In genomic region chr11:43367382-43368178, GRCh38 we compare ENCODE assay signal across 13 cellular contexts. TPM values are rescaled to one million over a fixed set of nuclear protein-coding genes. Genes with fewer than 3 reads are reported as not detected.
DNase-seq lines count a peak whose midpoint lies in the region; ATAC-seq and TF ChIP-seq lines count a peak whose summit lies in the region.
"Had no signal": no experiment of that assay in that cellular context is flagged by ENCODE, and none has a peak within 500 bp of the region (broad histone marks: within the 10 kb centered on the region; RNA-seq: fewer than 3 reads in every experiment).

No MANE protein-coding gene starts in this region.

- H3K4me3 Mint-ChIP-seq in progenitor cell of endocrine pancreas (ENCODE audit: low read depth): no peak overlapping the region
- H3K4me3 Mint-ChIP-seq: mesothelial cell of epicardium had no signal

- no peaks in the 10 kb centered on the region for H3K9me3 Mint-ChIP-seq in progenitor cell of endocrine pancreas (ENCODE audit: low read depth)
- H3K9me3 Mint-ChIP-seq: mesothelial cell of epicardium had no signal

- H3K27ac ChIP-seq in effector memory CD4-positive, alpha-beta T cell (ENCODE audit: insufficient read depth, low read length, poor library complexity, severe bottlenecking): no peak overlapping the region
- H3K27ac ChIP-seq: stomach had no signal

- TF ChIP-seq CTCF in cardiac fibroblast (IDR thresholded peaks at IDR 0.05; ENCODE audit: low read depth, low read length): no peak
- no peak for TF ChIP-seq CTCF in progenitor cell of endocrine pancreas (IDR thresholded peaks at IDR 0.05; ENCODE audit: unreplicated experiment)

- H3K27me3 ChIP-seq in effector memory CD4-positive, alpha-beta T cell (replicated peaks; ENCODE audit: control insufficient read depth, insufficient read depth, low read length, poor library complexity, severe bottlenecking): no peaks in the 10 kb centered on the region
- H3K27me3 ChIP-seq: stomach had no signal

- H3K9me3 ChIP-seq in effector memory CD4-positive, alpha-beta T cell (ENCODE audit: control insufficient read depth, low read length): no peaks in the 10 kb centered on the region
- H3K9me3 ChIP-seq: stomach had no signal

- no peak overlapping the region for H3K4me3 ChIP-seq in cardiac fibroblast (replicated peaks in 1 of 2; ENCODE audit: low read depth in 2 of 2, low read length in 2 of 2)
- no peak overlapping the region for H3K4me3 ChIP-seq in effector memory CD4-positive, alpha-beta T cell (ENCODE audit: insufficient read depth, low read depth, low read length, poor library complexity, severe bottlenecking)
- H3K4me3 ChIP-seq: stomach had no signal

- H3K4me1 Mint-ChIP-seq in progenitor cell of endocrine pancreas (ENCODE audit: low read depth): peaks cover 16% of the 10 kb centered on the region

- H3K27ac Mint-ChIP-seq in progenitor cell of endocrine pancreas: peak overlapping the region; percentile 12
- H3K27ac Mint-ChIP-seq: mesothelial cell of epicardium had no signal

- no peaks in the 10 kb centered on the region for H3K27me3 Mint-ChIP-seq in progenitor cell of endocrine pancreas

- no peaks in the 10 kb centered on the region for H3K4me1 ChIP-seq in effector memory CD4-positive, alpha-beta T cell (ENCODE audit: control insufficient read depth, insufficient read depth, low read length, poor library complexity, severe bottlenecking)

- H3K36me3 ChIP-seq in effector memory CD4-positive, alpha-beta T cell (ENCODE audit: control insufficient read depth, insufficient read depth, low read length): peaks cover 3% of the 10 kb centered on the region

- H3K36me3 Mint-ChIP-seq in progenitor cell of endocrine pancreas (ENCODE audit: insufficient read depth): peaks cover 5% of the 10 kb centered on the region

- ATAC-seq in GM18907 (IDR thresholded peaks at IDR 0.05; ENCODE audit: unreplicated experiment): peak; percentile 43
- ATAC-seq in HG02885 (IDR thresholded peaks at IDR 0.05; ENCODE audit: poor library complexity, unreplicated experiment): peak; percentile 55
- no peak for ATAC-seq in HG02981 (IDR thresholded peaks at IDR 0.05; ENCODE audit: unreplicated experiment)
- ATAC-seq in HG02571 (IDR thresholded peaks at IDR 0.05; ENCODE audit: unreplicated experiment): no peak

- DNase-seq in cardiac fibroblast (ENCODE audit: low read depth in 2 of 2): peak; percentile 14 to 15
- no peak for DNase-seq in progenitor cell of endocrine pancreas (ENCODE audit: low spot score, unreplicated experiment)
- no peak for DNase-seq in effector memory CD4-positive, alpha-beta T cell
- DNase-seq: activated T-cell treated with anti-CD3 and anti-CD28 coated beads, Interleukin-2, amount 50 U/mL, for 48 hours; DMS79; NCI-H1092; NK-92 treated with Interleukin-12 subunit alpha and Interleukin-12 subunit beta, amount 100 ng/mL, for 24 hours; stomach had no signal

RNA-seq across cellular contexts. Expression of gene TTC17, which starts 8.9 kb away (rescaled TPM):
- 108 and 110 TPM in 2 replicates for total RNA-seq in progenitor cell of endocrine pancreas

RNA-seq across cellular contexts. Expression of gene API5, which starts 55.8 kb away (rescaled TPM):
- total RNA-seq in progenitor cell of endocrine pancreas: 98.6 and 103 TPM in 2 replicates

Comparison
In these comparisons a context has a peak if more than half of its experiments do, and no peak if none do; other contexts are left out.
1. ATAC-seq: peak in GM18907 (single experiment) and HG02885 (single experiment); none in HG02981 (single experiment) and HG02571 (single experiment).
2. DNase-seq: peak in cardiac fibroblast (2 of 2); none in progenitor cell of endocrine pancreas (single experiment) and effector memory CD4-positive, alpha-beta T cell (0 of 3).